Comparison of ENCODE assay signal across 11 cellular contexts in genomic region chr5:109833946-109834345, GRCh38.
"Had no signal": no experiment of that assay in that cellular context is flagged by ENCODE, and none has a peak within 500 bp of the region (broad histone marks: within the 10 kb centered on the region; RNA-seq: fewer than 3 reads in every experiment).

No MANE protein-coding gene starts in this region.

- H3K27me3 Mint-ChIP-seq: activated B cell treated with CpG ODN at 0.5 μM for 24 hours; natural killer cell treated with Interleukin-12 subunit alpha and Interleukin-12 subunit beta and Interleukin-15 and Interleukin-18, amount 100 ng/mL, for 72 hours; stimulated activated naive CD8-positive, alpha-beta T cell treated with anti-CD3 and anti-CD28 coated beads, Interleukin-15, amount 100 ng/mL, for 72 hours had no signal

- H3K36me3 ChIP-seq: cardiac muscle cell had no signal

- H3K4me3 ChIP-seq: cardiac muscle cell, esophagus muscularis mucosa, testis had no signal

- DNase-seq: activated B cell treated with CpG ODN at 0.5 μM for 24 hours; activated gamma-delta T cell treated with Interleukin-2 at 50 U/mL for 16 hours; activated T-cell treated with anti-CD3 and anti-CD28 coated beads, Interleukin-2, amount 50 U/mL, for 4 hours; aorta; head of caudate nucleus; stimulated activated CD4-positive, alpha-beta T cell treated with anti-CD3 and anti-CD28 coated beads, Interleukin-4, amount 100 ng/mL, for 24 hours; stimulated activated naive CD8-positive, alpha-beta T cell treated with anti-CD3 and anti-CD28 coated beads, Interleukin-15, amount 100 ng/mL, for 72 hours; testis had no signal

- ATAC-seq: activated T-cell treated with anti-CD3 and anti-CD28 coated beads, Interleukin-2, amount 50 U/mL, for 4 hours; natural killer cell treated with Interleukin-12 subunit alpha and Interleukin-12 subunit beta and Interleukin-15 and Interleukin-18, amount 100 ng/mL, for 72 hours; stimulated activated naive CD8-positive, alpha-beta T cell treated with anti-CD3 and anti-CD28 coated beads, Interleukin-15, amount 100 ng/mL, for 72 hours had no signal

- H3K4me3 Mint-ChIP-seq: activated B cell treated with CpG ODN at 0.5 μM for 24 hours; activated T-cell treated with anti-CD3 and anti-CD28 coated beads, Interleukin-2, amount 50 U/mL, for 4 hours; natural killer cell treated with Interleukin-12 subunit alpha and Interleukin-12 subunit beta and Interleukin-15 and Interleukin-18, amount 100 ng/mL, for 72 hours; stimulated activated naive CD8-positive, alpha-beta T cell treated with anti-CD3 and anti-CD28 coated beads, Interleukin-15, amount 100 ng/mL, for 72 hours had no signal

- H3K9me3 Mint-ChIP-seq: activated B cell treated with CpG ODN at 0.5 μM for 24 hours; activated T-cell treated with anti-CD3 and anti-CD28 coated beads, Interleukin-2, amount 50 U/mL, for 4 hours; natural killer cell treated with Interleukin-12 subunit alpha and Interleukin-12 subunit beta and Interleukin-15 and Interleukin-18, amount 100 ng/mL, for 72 hours; stimulated activated naive CD8-positive, alpha-beta T cell treated with anti-CD3 and anti-CD28 coated beads, Interleukin-15, amount 100 ng/mL, for 72 hours had no signal

- H3K4me1 Mint-ChIP-seq: activated B cell treated with CpG ODN at 0.5 μM for 24 hours had no signal

- H3K27ac ChIP-seq: cardiac muscle cell, esophagus muscularis mucosa, testis had no signal

- H3K9me3 ChIP-seq: esophagus muscularis mucosa, testis had no signal

- H3K27me3 ChIP-seq: cardiac muscle cell, esophagus muscularis mucosa, testis had no signal

- H3K27ac Mint-ChIP-seq: activated B cell treated with CpG ODN at 0.5 μM for 24 hours; natural killer cell treated with Interleukin-12 subunit alpha and Interleukin-12 subunit beta and Interleukin-15 and Interleukin-18, amount 100 ng/mL, for 72 hours; stimulated activated naive CD8-positive, alpha-beta T cell treated with anti-CD3 and anti-CD28 coated beads, Interleukin-15, amount 100 ng/mL, for 72 hours had no signal

- H3K4me1 ChIP-seq: esophagus muscularis mucosa, testis had no signal
